Comparison of ENCODE assay signal across 8 cellular contexts in the genomic region with DNA sequence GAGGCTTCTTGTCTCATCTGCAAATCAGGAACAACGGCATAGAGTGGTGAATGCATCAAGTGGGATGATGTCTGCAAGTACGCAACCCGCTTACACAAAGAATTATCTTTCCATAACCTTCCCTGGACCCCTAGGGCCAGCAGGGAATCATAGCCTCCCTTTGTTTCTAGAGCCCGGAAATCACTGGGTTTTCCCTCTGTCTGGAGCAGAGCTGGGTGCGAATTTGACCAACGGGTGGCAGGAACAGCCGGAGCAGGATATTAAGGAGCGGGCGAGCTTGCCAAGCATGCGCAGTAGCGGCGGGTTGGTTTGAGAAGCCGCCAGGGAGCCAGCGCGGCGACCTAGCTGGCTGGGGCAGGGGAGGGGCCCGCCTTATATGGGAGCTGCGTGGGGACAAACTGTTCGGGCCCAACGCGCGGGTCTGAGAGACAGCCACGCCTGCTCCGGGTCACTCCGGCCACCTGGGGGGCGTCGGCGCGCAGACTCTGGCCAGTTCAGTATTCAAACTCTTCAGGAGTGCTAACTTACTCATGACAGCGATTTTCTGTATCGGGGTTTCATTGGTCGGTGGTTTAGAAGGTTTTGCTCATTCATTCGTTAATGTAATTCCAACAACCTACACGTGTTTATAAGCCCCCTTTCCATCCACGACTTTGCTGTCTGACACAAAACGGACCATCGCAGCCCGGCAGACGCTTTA. TPM values are rescaled to one million over a fixed set of nuclear protein-coding genes. Genes with fewer than 3 reads are reported as not detected.
DNase-seq lines count a peak whose midpoint lies in the region; ATAC-seq and TF ChIP-seq lines count a peak whose summit lies in the region.

No MANE protein-coding gene starts in this region.

- ATAC-seq in GM21723 (IDR thresholded peaks at IDR 0.05; ENCODE audit: unreplicated experiment), result peak; percentile 67
- ATAC-seq in left ventricle myocardium superior, result peak; percentile 88

- peak; percentile 41 for TF ChIP-seq POLR2A in transverse colon (IDR thresholded peaks at IDR 0.05)

- WGBS in transverse colon (ENCODE audit: low coverage in 1 of 2), 2 donors, result 4 to 6% methylated on average over 5 to 39 of the region's 39 CpGs

- DNase-seq in LoVo (ENCODE audit: low spot score) (peak; percentile 81), T follicular helper cell (ENCODE audit: low read depth) (peak; percentile 63), amniotic epithelial cell (ENCODE audit: low read depth) (peak; percentile 60), left ventricle myocardium superior (peak; percentile 96), posterior vena cava (ENCODE audit: low spot score) (peak; percentile 96), transverse colon (peak; percentile 94)

- TF ChIP-seq CTCF in DOHH2 (IDR thresholded peaks at IDR 0.05; ENCODE audit: low read depth, low read length, poor library complexity, severe bottlenecking) (no peak), transverse colon (IDR thresholded peaks at IDR 0.05) (no peak)

- no peaks in the 10 kb centered on the region for H3K9me2 ChIP-seq in DOHH2 (replicated peaks; ENCODE audit: control insufficient read depth, low read length)

- in situ Hi-C loops in transverse colon (cut with MboI; ENCODE audit: low pct_ligation_motif_present in 1 of 4, low pct_unique_long_range_greater_than_20kb in 1 of 4, low sequenced_read_pairs in 3 of 4), result no loop called here

- 0 out of 2 replicates have a peak, but pooled peaks cover 3% of the 10 kb centered on the region for H3F3A ChIP-seq in DOHH2 (ENCODE audit: control insufficient read depth, insufficient read depth)

- peak overlapping the region; percentile 96 for H3K4me2 ChIP-seq in DOHH2 (ENCODE audit: low read length)

- no peaks in the 10 kb centered on the region for H3K36me3 ChIP-seq in DOHH2 (ENCODE audit: control insufficient read depth, low read length)
- H3K36me3 ChIP-seq in transverse colon, result no peaks in the 10 kb centered on the region

- peaks cover 31% of the 10 kb centered on the region for H3K79me2 ChIP-seq in DOHH2 (ENCODE audit: control insufficient read depth, low read length)

- TF ChIP-seq EP300 in transverse colon (IDR thresholded peaks at IDR 0.05; ENCODE audit: low read depth), result no peak

- H3K9me3 ChIP-seq in DOHH2 (ENCODE audit: control insufficient read depth, insufficient read depth, low read length) (no peaks in the 10 kb centered on the region), transverse colon (no peaks in the 10 kb centered on the region)

- intact Hi-C loops in left ventricle myocardium superior (cut with micrococcal nuclease) (loop anchor here (10.0 kb wide), 1 partner anchor 160 kb away; the partner anchor contains the start of gene SNRPB2), posterior vena cava (cut with DNase I) (no loop called here), transverse colon (cut with DNase I; ENCODE audit: low total_unique reads) (no loop called here)

- H4K20me1 ChIP-seq in DOHH2 (ENCODE audit: control insufficient read depth, insufficient read depth, low read depth, low read length), result no peaks in the 10 kb centered on the region

- H3K4me1 ChIP-seq in DOHH2 (ENCODE audit: control insufficient read depth, low read length), result peaks cover 31% of the 10 kb centered on the region
- H3K4me1 ChIP-seq in transverse colon, result peaks cover 6 to 61% (median 22%) of the 10 kb centered on the region in 4 donors

- H3K4me3 ChIP-seq in DOHH2 (ENCODE audit: low read length) (peak overlapping the region; percentile 82), transverse colon (peak overlapping the region; percentile 36 to 93 (median 46))

- peak overlapping the region; percentile 44 for H3K27ac ChIP-seq in DOHH2 (ENCODE audit: low read depth, low read length)
- peak overlapping the region; percentile 75 to 91 (median 88) for H3K27ac ChIP-seq in transverse colon

- H3K27me3 ChIP-seq in DOHH2 (ENCODE audit: control insufficient read depth, low read length), result no peaks in the 10 kb centered on the region
- H3K27me3 ChIP-seq in transverse colon, result no peaks in the 10 kb centered on the region

RNA-seq across cellular contexts. Expression of gene KIF16B, which starts 1.6 kb away (rescaled TPM):
- total RNA-seq in left ventricle myocardium superior (17.8 TPM), posterior vena cava (10 to 100 TPM; 16.3 to 17.5 TPM), transverse colon (100 to 1,000 TPM in 1 of 4 donors, 10 to 100 TPM in 3; 82.7 to 154 (median 90.1) TPM)

Comparison
In these comparisons a context has a peak if more than half of its experiments do, and no peak if none do; other contexts are left out.
1. Peak in every context shown above with its lines: DNase-seq, ATAC-seq, H3K4me3 ChIP-seq and H3K27ac ChIP-seq.